ENCODE assay signal across 1 cellular context in genomic region chr11:112017538-112017937, GRCh38.
TF ChIP-seq lines count a peak whose summit lies in the region.

No MANE protein-coding gene starts in this region.

TF ChIP-seq in HepG2, 621 proteins besides CTCF, POLR2A, EP300 and RAD21 (continued from another document and continues in another):
- TF ChIP-seq ZNF484 (CRISPR knock-in tag; IDR thresholded peaks at IDR 0.05; ENCODE audit: borderline replicate concordance, low read depth) (no peak), ZNF124 (CRISPR knock-in tag; IDR thresholded peaks at IDR 0.05) (no peak; the same call in 1 of the 2 replicates), AKNA (CRISPR knock-in tag; IDR thresholded peaks at IDR 0.05; ENCODE audit: borderline replicate concordance) (no peak), SMARCC2 (IDR thresholded peaks at IDR 0.05) (no peak), GFI1 (CRISPR knock-in tag; IDR thresholded peaks at IDR 0.05; ENCODE audit: borderline replicate concordance) (peak; percentile 46; the same call in 1 of the 2 replicates), SYNCRIP (IDR thresholded peaks at IDR 0.05; ENCODE audit: insufficient read depth, low read depth, low read length) (no peak), ZNF274 (CRISPR knock-in tag; IDR thresholded peaks at IDR 0.05) (no peak), ZNF292 (CRISPR knock-in tag; IDR thresholded peaks at IDR 0.05; ENCODE audit: borderline replicate concordance, low read depth) (peak; percentile 86; the same call in 1 of the 2 replicates), CEBPB (IDR thresholded peaks at IDR 0.05; ENCODE audit: borderline replicate concordance, low read depth, low read length) (no peak), NR2C2 (CRISPR knock-in tag; IDR thresholded peaks at IDR 0.05; ENCODE audit: borderline replicate concordance) (peak; percentile 43; the same call in 1 of the 2 replicates), ARNT (IDR thresholded peaks at IDR 0.05) (no peak), PHF21A (CRISPR knock-in tag; IDR thresholded peaks at IDR 0.05) (peak; percentile 84), ZNF556 (CRISPR knock-in tag; IDR thresholded peaks at IDR 0.05; ENCODE audit: borderline replicate concordance) (peak; percentile 26; the same call in 1 of the 2 replicates), JUNB (CRISPR knock-in tag; IDR thresholded peaks at IDR 0.05; ENCODE audit: borderline replicate concordance) (no peak), TAF15 (IDR thresholded peaks at IDR 0.05; ENCODE audit: low read depth, low read length, poor library complexity, severe bottlenecking) (no peak), RXRB (CRISPR knock-in tag; IDR thresholded peaks at IDR 0.05; ENCODE audit: borderline replicate concordance) (peak; percentile 46; the same call in 1 of the 2 replicates), ZNF160 (CRISPR knock-in tag; IDR thresholded peaks at IDR 0.05) (0 out of 2 replicates have a peak, but pooled peaks have one; percentile 54), ZNF331 (CRISPR knock-in tag; IDR thresholded peaks at IDR 0.05) (0 out of 2 replicates have a peak, but pooled peaks have one; percentile 24), GMEB1 (CRISPR knock-in tag; IDR thresholded peaks at IDR 0.05; ENCODE audit: borderline replicate concordance) (peak; percentile 33; the same call in 1 of the 2 replicates), ATF2 (CRISPR knock-in tag; IDR thresholded peaks at IDR 0.05) (peak; percentile 76; the same call in 1 of the 2 replicates), NR2F1 (CRISPR knock-in tag; IDR thresholded peaks at IDR 0.05) (no peak), ZNF878 (CRISPR knock-in tag; IDR thresholded peaks at IDR 0.05) (no peak), ARID3A (IDR thresholded peaks at IDR 0.05; ENCODE audit: low read depth, low read length) (0 out of 2 replicates have a peak, but pooled peaks have one; percentile 33), ZNF740 (CRISPR knock-in tag; IDR thresholded peaks at IDR 0.05) (no peak), ZNF503 (CRISPR knock-in tag; IDR thresholded peaks at IDR 0.05) (peak; percentile 79), BCL6 (CRISPR knock-in tag; IDR thresholded peaks at IDR 0.05) (peak; percentile 74), FOXA1 (IDR thresholded peaks at IDR 0.05) (no peak), FOXA1 (CRISPR knock-in tag; IDR thresholded peaks at IDR 0.05) (peak; percentile 65), FOXP4 (CRISPR knock-in tag; IDR thresholded peaks at IDR 0.05) (peak; percentile 79), AHDC1 (CRISPR knock-in tag; IDR thresholded peaks at IDR 0.05; ENCODE audit: borderline replicate concordance) (peak; percentile 92), ZNF670 (CRISPR knock-in tag; IDR thresholded peaks at IDR 0.05; ENCODE audit: borderline replicate concordance) (peak; percentile 91; the same call in 1 of the 2 replicates), RXRA (CRISPR knock-in tag; IDR thresholded peaks at IDR 0.05) (no peak), GTF3A (CRISPR knock-in tag; conservative IDR thresholded peaks at IDR 0.05) (no peak), NR1H2 (CRISPR knock-in tag; IDR thresholded peaks at IDR 0.05; ENCODE audit: borderline replicate concordance, low read depth) (peak; percentile 36; the same call in 1 of the 2 replicates), ZFYVE20 (CRISPR knock-in tag; IDR thresholded peaks at IDR 0.05; ENCODE audit: borderline replicate concordance, low read depth) (no peak), ZNF101 (CRISPR knock-in tag; IDR thresholded peaks at IDR 0.05; ENCODE audit: borderline replicate concordance, low read depth) (no peak), DMAP1 (CRISPR knock-in tag; IDR thresholded peaks at IDR 0.05) (no peak), AGO1 (IDR thresholded peaks at IDR 0.05; ENCODE audit: low read depth, low read length, poor library complexity, severe bottlenecking) (no peak), SSRP1 (CRISPR knock-in tag; IDR thresholded peaks at IDR 0.05) (no peak; the same call in 1 of the 2 replicates), HDAC1 (CRISPR knock-in tag; IDR thresholded peaks at IDR 0.05) (peak; percentile 96), ZMYM4 (CRISPR knock-in tag; IDR thresholded peaks at IDR 0.05) (peak; percentile 80), BATF2 (CRISPR knock-in tag; IDR thresholded peaks at IDR 0.05) (no peak)
